In genomic region chr11:8865304-8865703, GRCh38 we compare ENCODE assay signal across 1 cellular context.
TF ChIP-seq lines count a peak whose summit lies in the region.

No MANE protein-coding gene starts in this region.

TF ChIP-seq in IMR-90, 13 proteins besides CTCF, POLR2A, EP300 and RAD21 (continued from another document):
- TF ChIP-seq USF2 (IDR thresholded peaks at IDR 0.05; ENCODE audit: low read depth, low read length) = no peak
- no peak for TF ChIP-seq CHD1 (IDR thresholded peaks at IDR 0.05; ENCODE audit: low read depth, low read length)
- TF ChIP-seq MAFK (IDR thresholded peaks at IDR 0.05; ENCODE audit: low read depth, low read length) = no peak
- no peak for TF ChIP-seq CEBPB (IDR thresholded peaks at IDR 0.05; ENCODE audit: low read depth, low read length)
- no peak for TF ChIP-seq RFX5 (IDR thresholded peaks at IDR 0.05; ENCODE audit: low read depth, low read length)
- no peak for TF ChIP-seq RCOR1 (IDR thresholded peaks at IDR 0.05; ENCODE audit: insufficient replicate concordance, low read length)
- TF ChIP-seq BHLHE40 (IDR thresholded peaks at IDR 0.05; ENCODE audit: low read depth, low read length) = no peak
- no peak for TF ChIP-seq FOS (IDR thresholded peaks at IDR 0.05; ENCODE audit: low read depth, low read length)
